In genomic region chr9:137240321-137240840, GRCh38 we compare ENCODE assay signal across 1 cellular context.
TF ChIP-seq lines count a peak whose summit lies in the region.

No MANE protein-coding gene starts in this region.

TF ChIP-seq in HepG2, 621 proteins besides CTCF, POLR2A, EP300 and RAD21 (continued from another document and continues in another):
- TF ChIP-seq ZNF609 (CRISPR knock-in tag; IDR thresholded peaks at IDR 0.05; ENCODE audit: borderline replicate concordance) (peak; percentile 32; the same call in 1 of the 2 replicates), MXD1 (CRISPR knock-in tag; IDR thresholded peaks at IDR 0.05) (peak; percentile 92), KMT2A (CRISPR knock-in tag; IDR thresholded peaks at IDR 0.05) (peak; percentile 67), ZNF775 (CRISPR knock-in tag; IDR thresholded peaks at IDR 0.05; ENCODE audit: borderline replicate concordance) (no peak), KLF16 (CRISPR knock-in tag; IDR thresholded peaks at IDR 0.05) (peak in 1 of 2 experiments; percentile 40; a peak in 1 of 4 replicates), FOXK1 (CRISPR knock-in tag; IDR thresholded peaks at IDR 0.05; ENCODE audit: borderline replicate concordance, low read depth) (no peak), ZNF577 (CRISPR knock-in tag; IDR thresholded peaks at IDR 0.05; ENCODE audit: borderline replicate concordance, low read depth) (no peak), FOXM1 (CRISPR knock-in tag; IDR thresholded peaks at IDR 0.05) (no peak), FOXA1 (IDR thresholded peaks at IDR 0.05) (no peak), FOXA1 (CRISPR knock-in tag; IDR thresholded peaks at IDR 0.05) (no peak), SOX13 (IDR thresholded peaks at IDR 0.05) (no peak), SOX13 (CRISPR knock-in tag; conservative IDR thresholded peaks at IDR 0.05 in 1 of 2, IDR thresholded peaks at IDR 0.05 in 1 of 2) (no peak; a peak in 1 of 4 replicates), EED (CRISPR knock-in tag; IDR thresholded peaks at IDR 0.05) (no peak), ZNF280B (CRISPR knock-in tag; IDR thresholded peaks at IDR 0.05; ENCODE audit: borderline replicate concordance) (no peak; the same call in 1 of the 2 replicates), SRSF4 (IDR thresholded peaks at IDR 0.05; ENCODE audit: low read depth, low read length, poor library complexity, severe bottlenecking) (no peak), CBX1 (IDR thresholded peaks at IDR 0.05; ENCODE audit: low read depth) (no peak), SALL1 (CRISPR knock-in tag; IDR thresholded peaks at IDR 0.05) (peak; percentile 72), ZNF790 (CRISPR knock-in tag; IDR thresholded peaks at IDR 0.05; ENCODE audit: borderline replicate concordance) (peak; percentile 93; the same call in 1 of the 2 replicates), ZBTB7B (CRISPR knock-in tag; IDR thresholded peaks at IDR 0.05) (peak; percentile 76), SSRP1 (CRISPR knock-in tag; IDR thresholded peaks at IDR 0.05) (no peak), ZNF446 (CRISPR knock-in tag; IDR thresholded peaks at IDR 0.05) (peak; percentile 89), ARNT2 (CRISPR knock-in tag; IDR thresholded peaks at IDR 0.05; ENCODE audit: low read depth) (peak; percentile 73; the same call in 1 of the 2 replicates), ZNF549 (CRISPR knock-in tag; IDR thresholded peaks at IDR 0.05) (no peak), SP140L (CRISPR knock-in tag; IDR thresholded peaks at IDR 0.05; ENCODE audit: borderline replicate concordance) (no peak), ZNF614 (CRISPR knock-in tag; IDR thresholded peaks at IDR 0.05; ENCODE audit: borderline replicate concordance) (0 out of 2 replicates have a peak, but pooled peaks have one; percentile 43), ZNF883 (CRISPR knock-in tag; IDR thresholded peaks at IDR 0.05; ENCODE audit: not compliant biosample characterization) (peak; percentile 77), ETV5 (CRISPR knock-in tag; IDR thresholded peaks at IDR 0.05; ENCODE audit: borderline replicate concordance) (peak; percentile 25; the same call in 1 of the 2 replicates), ZZZ3 (CRISPR knock-in tag; IDR thresholded peaks at IDR 0.05; ENCODE audit: borderline replicate concordance) (peak; percentile 63), KDM2A (CRISPR knock-in tag; IDR thresholded peaks at IDR 0.05; ENCODE audit: borderline replicate concordance, low read depth) (no peak), YEATS4 (CRISPR knock-in tag; IDR thresholded peaks at IDR 0.05; ENCODE audit: borderline replicate concordance) (peak; percentile 93), GLI4 (CRISPR knock-in tag; IDR thresholded peaks at IDR 0.05; ENCODE audit: borderline replicate concordance) (peak; percentile 58; the same call in 1 of the 2 replicates)
- TF ChIP-seq, protein P1, sequence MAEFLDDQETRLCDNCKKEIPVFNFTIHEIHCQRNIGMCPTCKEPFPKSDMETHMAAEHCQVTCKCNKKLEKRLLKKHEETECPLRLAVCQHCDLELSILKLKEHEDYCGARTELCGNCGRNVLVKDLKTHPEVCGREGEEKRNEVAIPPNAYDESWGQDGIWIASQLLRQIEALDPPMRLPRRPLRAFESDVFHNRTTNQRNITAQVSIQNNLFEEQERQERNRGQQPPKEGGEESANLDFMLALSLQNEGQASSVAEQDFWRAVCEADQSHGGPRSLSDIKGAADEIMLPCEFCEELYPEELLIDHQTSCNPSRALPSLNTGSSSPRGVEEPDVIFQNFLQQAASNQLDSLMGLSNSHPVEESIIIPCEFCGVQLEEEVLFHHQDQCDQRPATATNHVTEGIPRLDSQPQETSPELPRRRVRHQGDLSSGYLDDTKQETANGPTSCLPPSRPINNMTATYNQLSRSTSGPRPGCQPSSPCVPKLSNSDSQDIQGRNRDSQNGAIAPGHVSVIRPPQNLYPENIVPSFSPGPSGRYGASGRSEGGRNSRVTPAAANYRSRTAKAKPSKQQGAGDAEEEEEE (CRISPR knock-in tag; IDR thresholded peaks at IDR 0.05; ENCODE audit: borderline replicate concordance): no peak
- TF ChIP-seq, protein P2, sequence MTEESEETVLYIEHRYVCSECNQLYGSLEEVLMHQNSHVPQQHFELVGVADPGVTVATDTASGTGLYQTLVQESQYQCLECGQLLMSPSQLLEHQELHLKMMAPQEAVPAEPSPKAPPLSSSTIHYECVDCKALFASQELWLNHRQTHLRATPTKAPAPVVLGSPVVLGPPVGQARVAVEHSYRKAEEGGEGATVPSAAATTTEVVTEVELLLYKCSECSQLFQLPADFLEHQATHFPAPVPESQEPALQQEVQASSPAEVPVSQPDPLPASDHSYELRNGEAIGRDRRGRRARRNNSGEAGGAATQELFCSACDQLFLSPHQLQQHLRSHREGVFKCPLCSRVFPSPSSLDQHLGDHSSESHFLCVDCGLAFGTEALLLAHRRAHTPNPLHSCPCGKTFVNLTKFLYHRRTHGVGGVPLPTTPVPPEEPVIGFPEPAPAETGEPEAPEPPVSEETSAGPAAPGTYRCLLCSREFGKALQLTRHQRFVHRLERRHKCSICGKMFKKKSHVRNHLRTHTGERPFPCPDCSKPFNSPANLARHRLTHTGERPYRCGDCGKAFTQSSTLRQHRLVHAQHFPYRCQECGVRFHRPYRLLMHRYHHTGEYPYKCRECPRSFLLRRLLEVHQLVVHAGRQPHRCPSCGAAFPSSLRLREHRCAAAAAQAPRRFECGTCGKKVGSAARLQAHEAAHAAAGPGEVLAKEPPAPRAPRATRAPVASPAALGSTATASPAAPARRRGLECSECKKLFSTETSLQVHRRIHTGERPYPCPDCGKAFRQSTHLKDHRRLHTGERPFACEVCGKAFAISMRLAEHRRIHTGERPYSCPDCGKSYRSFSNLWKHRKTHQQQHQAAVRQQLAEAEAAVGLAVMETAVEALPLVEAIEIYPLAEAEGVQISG (CRISPR knock-in tag; IDR thresholded peaks at IDR 0.05): peak; percentile 58
- TF ChIP-seq, protein P3, sequence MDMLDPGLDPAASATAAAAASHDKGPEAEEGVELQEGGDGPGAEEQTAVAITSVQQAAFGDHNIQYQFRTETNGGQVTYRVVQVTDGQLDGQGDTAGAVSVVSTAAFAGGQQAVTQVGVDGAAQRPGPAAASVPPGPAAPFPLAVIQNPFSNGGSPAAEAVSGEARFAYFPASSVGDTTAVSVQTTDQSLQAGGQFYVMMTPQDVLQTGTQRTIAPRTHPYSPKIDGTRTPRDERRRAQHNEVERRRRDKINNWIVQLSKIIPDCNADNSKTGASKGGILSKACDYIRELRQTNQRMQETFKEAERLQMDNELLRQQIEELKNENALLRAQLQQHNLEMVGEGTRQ (IDR thresholded peaks at IDR 0.05; ENCODE audit: low read depth, low read length): no peak
- TF ChIP-seq, protein P3 (CRISPR knock-in tag; IDR thresholded peaks at IDR 0.05; ENCODE audit: borderline replicate concordance): no peak
- TF ChIP-seq, protein P4, sequence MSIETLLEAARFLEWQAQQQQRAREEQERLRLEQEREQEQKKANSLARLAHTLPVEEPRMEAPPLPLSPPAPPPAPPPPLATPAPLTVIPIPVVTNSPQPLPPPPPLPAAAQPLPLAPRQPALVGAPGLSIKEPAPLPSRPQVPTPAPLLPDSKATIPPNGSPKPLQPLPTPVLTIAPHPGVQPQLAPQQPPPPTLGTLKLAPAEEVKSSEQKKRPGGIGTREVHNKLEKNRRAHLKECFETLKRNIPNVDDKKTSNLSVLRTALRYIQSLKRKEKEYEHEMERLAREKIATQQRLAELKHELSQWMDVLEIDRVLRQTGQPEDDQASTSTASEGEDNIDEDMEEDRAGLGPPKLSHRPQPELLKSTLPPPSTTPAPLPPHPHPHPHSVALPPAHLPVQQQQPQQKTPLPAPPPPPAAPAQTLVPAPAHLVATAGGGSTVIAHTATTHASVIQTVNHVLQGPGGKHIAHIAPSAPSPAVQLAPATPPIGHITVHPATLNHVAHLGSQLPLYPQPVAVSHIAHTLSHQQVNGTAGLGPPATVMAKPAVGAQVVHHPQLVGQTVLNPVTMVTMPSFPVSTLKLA (IDR thresholded peaks at IDR 0.05): peak; percentile 60
- TF ChIP-seq, protein P5, sequence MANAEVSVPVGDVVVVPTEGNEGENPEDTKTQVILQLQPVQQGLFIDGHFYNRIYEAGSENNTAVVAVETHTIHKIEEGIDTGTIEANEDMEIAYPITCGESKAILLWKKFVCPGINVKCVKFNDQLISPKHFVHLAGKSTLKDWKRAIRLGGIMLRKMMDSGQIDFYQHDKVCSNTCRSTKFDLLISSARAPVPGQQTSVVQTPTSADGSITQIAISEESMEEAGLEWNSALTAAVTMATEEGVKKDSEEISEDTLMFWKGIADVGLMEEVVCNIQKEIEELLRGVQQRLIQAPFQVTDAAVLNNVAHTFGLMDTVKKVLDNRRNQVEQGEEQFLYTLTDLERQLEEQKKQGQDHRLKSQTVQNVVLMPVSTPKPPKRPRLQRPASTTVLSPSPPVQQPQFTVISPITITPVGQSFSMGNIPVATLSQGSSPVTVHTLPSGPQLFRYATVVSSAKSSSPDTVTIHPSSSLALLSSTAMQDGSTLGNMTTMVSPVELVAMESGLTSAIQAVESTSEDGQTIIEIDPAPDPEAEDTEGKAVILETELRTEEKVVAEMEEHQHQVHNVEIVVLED (CRISPR knock-in tag; IDR thresholded peaks at IDR 0.05; ENCODE audit: borderline replicate concordance): peak; percentile 41; the same call in 1 of the 2 replicates
- TF ChIP-seq, protein P6, sequence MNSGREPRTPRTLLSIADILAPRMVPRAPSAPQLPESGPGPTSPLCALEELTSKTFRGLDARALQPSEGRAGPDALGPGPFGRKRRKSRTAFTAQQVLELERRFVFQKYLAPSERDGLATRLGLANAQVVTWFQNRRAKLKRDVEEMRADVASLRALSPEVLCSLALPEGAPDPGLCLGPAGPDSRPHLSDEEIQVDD (CRISPR knock-in tag; IDR thresholded peaks at IDR 0.05; ENCODE audit: borderline replicate concordance): peak; percentile 66; the same call in 1 of the 2 replicates
- TF ChIP-seq, protein P7, sequence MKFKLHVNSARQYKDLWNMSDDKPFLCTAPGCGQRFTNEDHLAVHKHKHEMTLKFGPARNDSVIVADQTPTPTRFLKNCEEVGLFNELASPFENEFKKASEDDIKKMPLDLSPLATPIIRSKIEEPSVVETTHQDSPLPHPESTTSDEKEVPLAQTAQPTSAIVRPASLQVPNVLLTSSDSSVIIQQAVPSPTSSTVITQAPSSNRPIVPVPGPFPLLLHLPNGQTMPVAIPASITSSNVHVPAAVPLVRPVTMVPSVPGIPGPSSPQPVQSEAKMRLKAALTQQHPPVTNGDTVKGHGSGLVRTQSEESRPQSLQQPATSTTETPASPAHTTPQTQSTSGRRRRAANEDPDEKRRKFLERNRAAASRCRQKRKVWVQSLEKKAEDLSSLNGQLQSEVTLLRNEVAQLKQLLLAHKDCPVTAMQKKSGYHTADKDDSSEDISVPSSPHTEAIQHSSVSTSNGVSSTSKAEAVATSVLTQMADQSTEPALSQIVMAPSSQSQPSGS (CRISPR knock-in tag; IDR thresholded peaks at IDR 0.05): 0 out of 2 replicates have a peak, but pooled peaks have one; percentile 51
- TF ChIP-seq, protein P8, sequence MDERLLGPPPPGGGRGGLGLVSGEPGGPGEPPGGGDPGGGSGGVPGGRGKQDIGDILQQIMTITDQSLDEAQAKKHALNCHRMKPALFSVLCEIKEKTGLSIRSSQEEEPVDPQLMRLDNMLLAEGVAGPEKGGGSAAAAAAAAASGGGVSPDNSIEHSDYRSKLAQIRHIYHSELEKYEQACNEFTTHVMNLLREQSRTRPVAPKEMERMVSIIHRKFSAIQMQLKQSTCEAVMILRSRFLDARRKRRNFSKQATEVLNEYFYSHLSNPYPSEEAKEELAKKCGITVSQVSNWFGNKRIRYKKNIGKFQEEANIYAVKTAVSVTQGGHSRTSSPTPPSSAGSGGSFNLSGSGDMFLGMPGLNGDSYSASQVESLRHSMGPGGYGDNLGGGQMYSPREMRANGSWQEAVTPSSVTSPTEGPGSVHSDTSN (CRISPR knock-in tag; IDR thresholded peaks at IDR 0.05): no peak
